22 cellular contexts compared by ENCODE assay signal in the genomic region with DNA sequence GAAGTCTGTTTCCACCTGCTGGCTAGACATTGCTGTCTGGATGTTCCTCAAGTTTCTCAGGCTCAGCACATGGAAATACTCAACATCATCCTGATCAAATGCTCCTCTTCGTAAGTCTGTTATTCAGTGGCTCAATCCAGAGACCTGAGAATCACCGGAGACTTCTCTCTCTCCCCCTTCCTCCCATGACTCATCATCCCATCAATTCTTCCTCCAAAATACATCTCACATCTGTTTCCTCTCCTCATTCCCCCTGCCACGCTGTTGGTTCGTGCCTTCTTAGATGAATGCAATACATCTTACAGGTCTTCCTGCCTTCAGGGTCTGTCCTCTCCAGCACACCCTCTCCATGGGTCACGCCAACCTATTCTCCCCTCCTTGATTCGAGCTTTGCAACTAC. TPM values are rescaled to one million over a fixed set of nuclear protein-coding genes. Genes with fewer than 3 reads are reported as not detected.
"Had no signal": no experiment of that assay in that cellular context is flagged by ENCODE, and none has a peak within 500 bp of the region (broad histone marks: within the 10 kb centered on the region; RNA-seq: fewer than 3 reads in every experiment).

No MANE protein-coding gene starts in this region.

- H2AFZ ChIP-seq: parathyroid adenoma had no signal

- H3K4me1 ChIP-seq: ascending aorta, colonic mucosa, parathyroid adenoma, spleen, thyroid gland had no signal

- H3K27ac ChIP-seq: ascending aorta, colonic mucosa, heart right ventricle, neutrophil, parathyroid adenoma, spleen, thyroid gland, VCaP had no signal

- H3K36me3 ChIP-seq: ascending aorta, colonic mucosa, heart right ventricle, neutrophil, spleen, thyroid gland had no signal

- H3K79me2 ChIP-seq: parathyroid adenoma had no signal

- DNase-seq: activated CD4-positive, CD25-positive, alpha-beta regulatory T cell treated with anti-CD3 and anti-CD28 coated beads, Interleukin-2, amount 50 U/mL, for 72 hours; activated CD8-positive, alpha-beta memory T cell treated with anti-CD3 and anti-CD28 coated beads for 24 hours; activated CD8-positive, alpha-beta memory T cell treated with anti-CD3 and anti-CD28 coated beads, Interleukin-2, amount 50 U/mL, for 48 hours; activated effector memory CD4-positive, alpha-beta T cell treated with Interleukin-2 at 50 U/mL for 16 hours; activated naive CD4-positive, alpha-beta T cell treated with anti-CD3 and anti-CD28 coated beads, Interleukin-2, amount 10 ng/mL, durations not matched to agents 7 days and 5 days; activated T-cell treated with anti-CD3 and anti-CD28 coated beads, Interleukin-2, amount 50 U/mL, for 48 hours; colonic mucosa; erythroblast; heart right ventricle; left ventricle myocardium superior; natural killer cell; spleen; stimulated activated CD4-positive, alpha-beta T cell treated with anti-CD3 and anti-CD28 coated beads, Interleukin-4, amount 100 ng/mL, for 4 hours; stimulated activated naive B cell treated with anti-CD40 and anti-IgM and Interleukin-4, amounts not matched to agents 10 μg/mL and 1 μg/mL and 100 μg/mL, for 72 hours; T-helper 17 cell; thyroid gland had no signal

- H3K9me3 ChIP-seq: ascending aorta, colonic mucosa, heart right ventricle, neutrophil, spleen, thyroid gland had no signal

- H3K9ac ChIP-seq: parathyroid adenoma had no signal

- H3K27me3 ChIP-seq: ascending aorta, colonic mucosa, spleen, thyroid gland had no signal

- H3K4me3 ChIP-seq: colonic mucosa, thyroid gland had no signal

RNA-seq across cellular contexts. Expression of a gene that starts 7.4 kb away (rescaled TPM):
- total RNA-seq: ascending aorta, colonic mucosa, heart right ventricle, left ventricle myocardium superior, natural killer cell, sciatic nerve, spleen, T-helper 17 cell, urinary bladder had no signal
- polyA plus RNA-seq: spleen, urinary bladder had no signal
